In the genomic region with DNA sequence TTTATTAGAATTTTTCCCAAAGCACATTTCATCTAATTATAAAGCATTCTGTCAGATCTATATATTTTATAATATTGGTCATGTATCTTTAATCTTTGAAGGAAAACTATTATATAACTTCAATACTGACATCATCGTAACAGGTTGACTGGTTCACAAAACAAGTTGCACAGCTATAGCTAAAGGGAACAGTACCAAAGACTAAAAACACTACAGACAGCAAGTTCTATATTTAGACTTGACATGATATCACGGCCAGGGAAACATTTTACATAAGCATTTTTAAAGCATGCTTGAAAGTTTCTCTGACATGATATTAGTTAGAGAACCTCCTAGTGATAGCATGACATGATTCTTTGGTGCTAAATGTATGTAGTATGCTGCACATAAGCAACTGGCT, we compare ENCODE assay signal across 18 cellular contexts.
DNase-seq lines count a peak whose midpoint lies in the region; ATAC-seq and TF ChIP-seq lines count a peak whose summit lies in the region.
"Had no signal": no experiment of that assay in that cellular context is flagged by ENCODE, and none has a peak within 500 bp of the region (broad histone marks: within the 10 kb centered on the region; RNA-seq: fewer than 3 reads in every experiment).

No MANE protein-coding gene starts in this region.

- intact Hi-C loops in gastrocnemius medialis (cut with DNase I; ENCODE audit: low total_unique reads): no loop called here

- H3K27ac ChIP-seq in right atrium auricular region (peak overlapping the region; percentile 57 to 85), gastrocnemius medialis (peak overlapping the region in 3 of 4 donors; percentile 15 to 66 (median 62))

- H3K9me3 ChIP-seq in right atrium auricular region (no peaks in the 10 kb centered on the region), gastrocnemius medialis (no peaks in the 10 kb centered on the region)
- H3K9me3 ChIP-seq: Caco-2 had no signal

- TF ChIP-seq POLR2A in gastrocnemius medialis (IDR thresholded peaks at IDR 0.05) (no peak), GM18505 (IDR thresholded peaks at IDR 0.05; ENCODE audit: borderline replicate concordance, extremely low read depth, insufficient read depth, insufficient read length) (no peak)

- peaks cover 0 to 18% of the 10 kb centered on the region in 2 donors for H3K4me1 ChIP-seq in right atrium auricular region
- H3K4me1 ChIP-seq in gastrocnemius medialis: peaks cover 37 to 42% of the 10 kb centered on the region in 2 donors
- H3K4me1 ChIP-seq: Caco-2 had no signal

- ATAC-seq in esophagus mucosa: peak; percentile 36
- peak; percentile 49 to 61 for ATAC-seq in gastrocnemius medialis
- no peak for ATAC-seq in GM18505 (IDR thresholded peaks at IDR 0.05; ENCODE audit: unreplicated experiment)
- ATAC-seq in HG02623 (IDR thresholded peaks at IDR 0.05; ENCODE audit: unreplicated experiment): no peak

- H3K4me3 ChIP-seq in right atrium auricular region (peak overlapping the region in 1 of 2 donors; percentile 8), gastrocnemius medialis (no peak overlapping the region)

- H3K27me3 ChIP-seq in right atrium auricular region (no peaks in the 10 kb centered on the region), gastrocnemius medialis (no peaks in the 10 kb centered on the region)

- in situ Hi-C loops in G401 (cut with HindIII; ENCODE audit: low sequenced_read_pairs) (no loop called here), gastrocnemius medialis (cut with MboI; ENCODE audit: low sequenced_read_pairs in 4 of 4) (no loop called here)

- H3K36me3 ChIP-seq in right atrium auricular region (no peaks in the 10 kb centered on the region), gastrocnemius medialis (no peaks in the 10 kb centered on the region)

- no peak for TF ChIP-seq CTCF in right atrium auricular region (IDR thresholded peaks at IDR 0.05)
- TF ChIP-seq CTCF in gastrocnemius medialis (IDR thresholded peaks at IDR 0.05 in 4 of 5, conservative IDR thresholded peaks at IDR 0.05 in 1 of 5): no peak

- peak; percentile 36 for DNase-seq in G401 (ENCODE audit: low spot score)
- no peak for DNase-seq in right atrium auricular region (ENCODE audit: low spot score)
- no peak for DNase-seq in gastrocnemius medialis
- DNase-seq in putamen (ENCODE audit: low spot score): no peak
- DNase-seq in middle frontal gyrus (ENCODE audit: extremely low spot score, low spot score): no peak
- DNase-seq: 8988T, Caco-2, GDM1, HFFc6, KG1, NCI-H1417 treated with DMSO at 0.1 percent for 48 hours, NCI-H187 treated with DMSO at 0.1 percent for 48 hours, NCI-H345, NCI-H524 treated with DMSO at 0.1 percent for 48 hours, SIG-M5 had no signal

Comparison
In these comparisons a context has a peak if more than half of its experiments do, and no peak if none do; other contexts are left out.
1. ATAC-seq: peak in esophagus mucosa (single experiment) and gastrocnemius medialis (2 of 2); none in GM18505 (single experiment) and HG02623 (single experiment).